Comparison of ENCODE assay signal across 22 cellular contexts in genomic region chr5:54991446-54991845, GRCh38. TPM values are rescaled to one million over a fixed set of nuclear protein-coding genes. Genes with fewer than 3 reads are reported as not detected.
"Had no signal": no experiment of that assay in that cellular context is flagged by ENCODE, and none has a peak within 500 bp of the region (broad histone marks: within the 10 kb centered on the region; RNA-seq: fewer than 3 reads in every experiment).

No MANE protein-coding gene starts in this region.

- H3K9me3 ChIP-seq: adrenal gland, prostate gland had no signal

- ATAC-seq: activated CD8-positive, alpha-beta memory T cell treated with anti-CD3 and anti-CD28 coated beads, Interleukin-2, amount 10 ng/mL, durations not matched to agents 7 days and 5 days; activated T-cell treated with anti-CD3 and anti-CD28 coated beads, Interleukin-2, amount 50 U/mL, for 4 hours; esophagus mucosa; left lobe of liver; right cardiac atrium; T-cell had no signal

- H3K4me2 ChIP-seq: smooth muscle cell had no signal

- H3K36me3 ChIP-seq: adrenal gland, cardiac muscle cell, prostate gland had no signal

- H3K4me3 ChIP-seq: adrenal gland, cardiac muscle cell, prostate gland, smooth muscle cell had no signal

- H3K27ac ChIP-seq: adrenal gland, cardiac muscle cell, prostate gland had no signal

- H3K4me1 ChIP-seq: adrenal gland, prostate gland had no signal

- DNase-seq: activated CD4-positive, alpha-beta T cell treated with anti-CD3 and anti-CD28 coated beads, Interleukin-2, amount 50 U/mL, for 48 hours; activated CD4-positive, CD25-positive, alpha-beta regulatory T cell treated with anti-CD3 and anti-CD28 coated beads, Interleukin-2, amount 50 U/mL, for 72 hours; activated CD8-positive, alpha-beta memory T cell treated with anti-CD3 and anti-CD28 coated beads, Interleukin-2, amount 10 ng/mL, durations not matched to agents 7 days and 5 days; activated effector memory CD4-positive, alpha-beta T cell treated with Interleukin-2 at 50 U/mL for 16 hours; activated naive CD4-positive, alpha-beta T cell treated with anti-CD3 and anti-CD28 coated beads, Interleukin-2, amount 50 U/mL, for 16 hours; activated T-cell treated with anti-CD3 and anti-CD28 coated beads, Interleukin-2, amount 50 U/mL, for 4 hours; adrenal gland; hippocampal formation; right cardiac atrium; T-cell; T1000 had no signal

- H3K27me3 ChIP-seq: cardiac muscle cell had no signal

RNA-seq across cellular contexts. Expression of gene ESM1, which starts 6.1 kb away (rescaled TPM):
- total RNA-seq: esophagus mucosa, left lobe of liver, prostate gland, smooth muscle cell had no signal
- polyA plus RNA-seq: mammary epithelial cell, neural cell, smooth muscle cell had no signal

RNA-seq across cellular contexts. Expression of gene GZMK, which starts 32.6 kb away (rescaled TPM):
- total RNA-seq: cardiac muscle cell, esophagus mucosa, fibroblast of villous mesenchyme, glomerular endothelial cell, mammary epithelial cell, smooth muscle cell, temporal lobe had no signal
- polyA plus RNA-seq: cardiac muscle cell, keratinocyte, mammary epithelial cell, neural cell, smooth muscle cell had no signal
